8 cellular contexts compared by ENCODE assay signal in the genomic region with DNA sequence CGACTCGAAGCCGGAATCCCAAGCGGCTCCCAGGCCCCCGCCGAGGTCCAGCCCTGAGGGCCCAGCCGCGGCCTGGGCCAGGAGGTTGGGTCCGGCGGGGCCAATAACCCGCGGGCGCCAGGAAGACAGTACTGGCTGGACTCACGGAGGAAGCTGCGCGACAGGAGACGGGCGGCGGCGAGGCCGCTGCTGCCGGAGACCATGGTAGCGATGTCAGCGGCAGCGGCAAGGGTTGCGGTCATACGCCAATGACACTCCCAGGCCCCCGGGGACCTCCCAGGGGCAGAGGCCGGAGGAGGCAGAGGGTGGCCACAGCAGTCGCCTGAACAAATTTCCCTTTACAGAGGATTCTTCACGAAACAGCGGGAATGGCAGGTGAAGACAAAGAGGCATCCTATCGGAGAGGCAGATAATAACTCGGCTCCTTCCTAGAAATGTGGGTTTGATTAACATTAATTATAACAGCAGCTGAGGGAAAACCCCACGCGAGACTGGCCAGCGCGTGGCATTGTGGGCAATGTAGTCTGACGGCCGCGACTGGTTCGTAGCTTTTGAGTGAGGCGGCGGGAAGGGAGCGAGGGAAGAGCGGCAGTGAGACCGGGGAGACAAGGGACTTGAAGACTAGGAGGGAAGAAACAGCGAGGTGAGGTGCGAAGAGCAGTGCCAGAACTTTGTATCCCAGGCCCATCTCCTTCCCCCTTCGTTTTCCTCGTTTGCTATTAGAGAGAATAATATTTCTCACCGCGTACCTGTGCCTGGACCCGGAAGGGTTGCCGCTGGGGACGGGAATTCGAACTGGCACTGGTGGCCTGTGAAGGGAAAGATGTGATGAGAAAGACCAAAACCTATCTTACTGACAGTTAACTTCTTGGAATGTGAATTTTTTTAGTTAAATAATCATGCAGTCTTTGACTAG. TPM values are rescaled to one million over a fixed set of nuclear protein-coding genes. Genes with fewer than 3 reads are reported as not detected.
A peak's percentile ranks its signal among the peaks of the same experiment; 100 is the strongest.
DNase-seq lines count a peak whose midpoint lies in the region; ATAC-seq lines count a peak whose summit lies in the region.

TSS of gene SUCLG1 (minus strand) at position 253 of the 916 bp plus-strand sequence. CDS start at position 242, 11 bp downstream.

- no peaks in the 10 kb centered on the region for H3K9me3 Mint-ChIP-seq in CD8-positive, alpha-beta memory T cell

- peak within 1 kb of the TSS; percentile 84 for H3K4me3 ChIP-seq in CD8-positive, alpha-beta memory T cell (ENCODE audit: low read length)

- peak within 1 kb of the TSS; percentile 86 to 98 (median 94) for H3K4me3 Mint-ChIP-seq in CD8-positive, alpha-beta memory T cell

- no peaks in the 10 kb centered on the region for H3K27me3 ChIP-seq in CD8-positive, alpha-beta memory T cell (ENCODE audit: insufficient read depth, low read length, poor library complexity, severe bottlenecking)

- peak within 1 kb of the TSS; percentile 90 for H3K27ac ChIP-seq in CD8-positive, alpha-beta memory T cell (ENCODE audit: low read depth, low read length)

- peak; percentile 80 to 91 (median 89) for DNase-seq in CD8-positive, alpha-beta memory T cell
- DNase-seq in HS-5 (ENCODE audit: low read depth) (peak; percentile 80), lung microvascular endothelial cell (ENCODE audit: low read depth in 2 of 2) (peak; percentile 82 to 83)
- DNase-seq in NK-92 treated with Interleukin-12 subunit alpha and Interleukin-12 subunit beta, amount 100 ng/mL, for 24 hours (lab: John Stamatoyannopoulos, UW), result peak; percentile 77
- peak; percentile 93 for DNase-seq in activated CD8-positive, alpha-beta memory T cell treated with anti-CD3 and anti-CD28 coated beads for 24 hours
- DNase-seq in effector CD8-positive, alpha-beta T cell (lab: John Stamatoyannopoulos, UW), result peak; percentile 74
- peak; percentile 72 for DNase-seq in stimulated activated CD8-positive, alpha-beta memory T cell treated with anti-CD3 and anti-CD28 coated beads, Interleukin-12 subunit alpha, Interleukin-12 subunit beta, amount 100 ng/mL, for 1 hour (ENCODE audit: low read depth)

- peaks cover 0 to 16% (median 0%) of the 10 kb centered on the region in 3 donors for H3K36me3 Mint-ChIP-seq in CD8-positive, alpha-beta memory T cell

- peak; percentile 94 for ATAC-seq in GM19468 (IDR thresholded peaks at IDR 0.05; ENCODE audit: extremely low read depth, unreplicated experiment)

- peaks cover 24% of the 10 kb centered on the region for H3K4me1 ChIP-seq in CD8-positive, alpha-beta memory T cell (ENCODE audit: insufficient read depth, low read length)

- peak within 1 kb of the TSS; percentile 79 to 100 (median 99) for H3K27ac Mint-ChIP-seq in CD8-positive, alpha-beta memory T cell

- peaks cover 45 to 52% (median 52%) of the 10 kb centered on the region in 3 donors for H3K4me1 Mint-ChIP-seq in CD8-positive, alpha-beta memory T cell

- POLR2A ChIA-PET in CD8-positive, alpha-beta memory T cell (lab: Charles Lee), result interaction anchor here (0.8 to 1.6 kb wide), 3 partner anchors 421 to 512 kb away, joined by 3 to 7 read pairs (median 4); partner anchors contain the start of gene KCMF1

- no peaks in the 10 kb centered on the region for H3K27me3 Mint-ChIP-seq in CD8-positive, alpha-beta memory T cell

- no peaks in the 10 kb centered on the region for H3K36me3 ChIP-seq in CD8-positive, alpha-beta memory T cell (ENCODE audit: insufficient read depth, low read length)

- CTCF ChIA-PET in CD8-positive, alpha-beta memory T cell (lab: Charles Lee), result interaction anchor here (1.2 to 1.7 kb wide), 2 partner anchors 22 to 467 kb away, joined by 3 to 5 read pairs; no protein-coding TSS in a partner anchor

- no peaks in the 10 kb centered on the region for H3K9me3 ChIP-seq in CD8-positive, alpha-beta memory T cell (ENCODE audit: low read length)

RNA-seq across cellular contexts. Expression of gene SUCLG1, which starts in this region (rescaled TPM):
- total RNA-seq in CD8-positive, alpha-beta memory T cell, result 10 to 100 TPM; 66.8 to 72.7 TPM
- 86.0 TPM for polyA plus RNA-seq in CD8-positive, alpha-beta memory T cell
- 55.0 and 64.1 TPM in 2 replicates for total RNA-seq in lung microvascular endothelial cell

Comparison
In these comparisons a context has a peak if more than half of its experiments do, and no peak if none do; other contexts are left out.
1. Peak in every context shown above with its lines: DNase-seq, ATAC-seq, H3K4me3 ChIP-seq and H3K27ac ChIP-seq.